In the genomic region with DNA sequence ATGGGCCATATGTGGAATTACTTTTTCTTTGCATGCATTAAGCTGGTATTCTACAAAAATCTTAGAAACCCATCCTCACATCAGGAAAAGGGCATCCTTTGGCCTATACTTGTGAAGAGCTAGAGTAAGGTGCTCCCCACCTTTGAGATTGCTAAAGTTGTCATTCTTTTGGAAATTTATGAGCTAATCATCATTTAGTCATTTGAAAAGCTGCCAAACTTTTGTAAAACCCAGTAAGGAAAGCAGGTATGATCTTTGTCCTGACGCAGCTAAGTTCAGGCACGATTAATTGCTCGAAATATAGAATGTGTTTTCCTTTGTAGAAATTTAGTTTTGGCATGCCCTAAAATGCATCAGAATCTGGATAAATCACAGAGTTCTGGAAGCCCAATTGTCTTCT, we compare ENCODE assay signal across 23 cellular contexts. TPM values are rescaled to one million over a fixed set of nuclear protein-coding genes. Genes with fewer than 3 reads are reported as not detected.
DNase-seq lines count a peak whose midpoint lies in the region; ATAC-seq and TF ChIP-seq lines count a peak whose summit lies in the region.
"Had no signal": no experiment of that assay in that cellular context is flagged by ENCODE, and none has a peak within 500 bp of the region (broad histone marks: within the 10 kb centered on the region; RNA-seq: fewer than 3 reads in every experiment).

No MANE protein-coding gene starts in this region.

- H3K4me3 ChIP-seq in CD4-positive, CD25-positive, alpha-beta regulatory T cell (ENCODE audit: low read depth, low read length) = peak overlapping the region; percentile 26
- H3K4me3 ChIP-seq in endocrine pancreas (ENCODE audit: control insufficient read depth, insufficient read depth, low read length) (peak overlapping the region; percentile 10), aorta (ENCODE audit: low read length in 2 of 2) (no peak overlapping the region), gastroesophageal sphincter (no peak overlapping the region)
- H3K4me3 ChIP-seq: A549, adrenal gland, neural progenitor cell had no signal

- WGBS in aorta, 2 donors = 74% methylated on average over 3 of the region's 3 CpGs; no CpG with 5 or more reads in 1 of the 2 donors
- WGBS in gastroesophageal sphincter (ENCODE audit: low coverage in 1 of 2), 2 donors = 50% methylated on average over 2 of the region's 3 CpGs; no CpG with 5 or more reads in 1 of the 2 donors

- no peak for TF ChIP-seq CTCF in gastroesophageal sphincter (IDR thresholded peaks at IDR 0.05)

- no peaks in the 10 kb centered on the region for H3K27me3 ChIP-seq in CD4-positive, CD25-positive, alpha-beta regulatory T cell (ENCODE audit: control insufficient read depth, insufficient read depth, low read length)
- H3K27me3 ChIP-seq in endocrine pancreas (ENCODE audit: control insufficient read depth, insufficient read depth, low read length) (no peaks in the 10 kb centered on the region), aorta (ENCODE audit: control insufficient read depth in 1 of 2, insufficient read depth in 2 of 2, low read length in 1 of 2) (no peaks in the 10 kb centered on the region), gastroesophageal sphincter (no peaks in the 10 kb centered on the region)
- H3K27me3 ChIP-seq: adrenal gland, neural progenitor cell had no signal

- H3K9ac ChIP-seq in endocrine pancreas (ENCODE audit: control insufficient read depth, insufficient read depth, low read length) = no peak overlapping the region
- H3K9ac ChIP-seq: KMS-11, neural progenitor cell had no signal

- no peaks in the 10 kb centered on the region for H3K27me3 Mint-ChIP-seq in activated CD4-positive, alpha-beta T cell treated with anti-CD3 and anti-CD28 coated beads, Interleukin-2, amount 10 ng/mL, durations not matched to agents 7 days and 5 days
- H3K27me3 Mint-ChIP-seq in CD4-positive, CD25-positive, alpha-beta regulatory T cell = no peaks in the 10 kb centered on the region
- H3K27me3 Mint-ChIP-seq in activated CD4-positive, alpha-beta memory T cell treated with anti-CD3 and anti-CD28 coated beads for 36 hours = no peaks in the 10 kb centered on the region
- H3K27me3 Mint-ChIP-seq: dendritic cell treated with granulocyte-macrophage colony-stimulating factor and Interleukin-4, amounts not matched to agents 40 ng/mL and 50 ng/mL, for 4 days had no signal

- H3K27ac Mint-ChIP-seq in activated CD4-positive, alpha-beta T cell treated with anti-CD3 and anti-CD28 coated beads, Interleukin-2, amount 10 ng/mL, durations not matched to agents 7 days and 5 days = peak overlapping the region; percentile 50
- no peak overlapping the region for H3K27ac Mint-ChIP-seq in CD4-positive, CD25-positive, alpha-beta regulatory T cell
- no peak overlapping the region for H3K27ac Mint-ChIP-seq in activated CD4-positive, alpha-beta memory T cell treated with anti-CD3 and anti-CD28 coated beads for 36 hours
- H3K27ac Mint-ChIP-seq: dendritic cell treated with granulocyte-macrophage colony-stimulating factor and Interleukin-4, amounts not matched to agents 40 ng/mL and 50 ng/mL, for 4 days; neural progenitor cell had no signal

- no peak for DNase-seq in activated CD4-positive, alpha-beta T cell treated with anti-CD3 and anti-CD28 coated beads, Interleukin-2, amount 10 ng/mL, durations not matched to agents 7 days and 5 days
- no peak for DNase-seq in activated CD4-positive, alpha-beta T cell treated with anti-CD3 and anti-CD28 coated beads, Interleukin-2, amount 50 U/mL, for 4 hours
- no peak for DNase-seq in CD4-positive, CD25-positive, alpha-beta regulatory T cell
- DNase-seq in activated CD4-positive, alpha-beta memory T cell treated with anti-CD3 and anti-CD28 coated beads for 36 hours = no peak
- DNase-seq in aorta (no peak), COLO829 (ENCODE audit: low spot score) (no peak)
- DNase-seq: activated CD4-positive, alpha-beta T cell treated with anti-CD3 and anti-CD28 coated beads, Interleukin-2, amount 50 U/mL, for 1 hour; activated T-cell treated with anti-CD3 and anti-CD28 coated beads, Interleukin-2, amount 50 U/mL, for 1 hour; adrenal gland; left ventricle myocardium superior; NCI-H146; NCI-H2171; NCI-H526; SHP77 treated with DMSO at 0.1 percent for 48 hours had no signal

- intact Hi-C loops in activated CD4-positive, alpha-beta memory T cell treated with anti-CD3 and anti-CD28 coated beads for 36 hours (cut with micrococcal nuclease) = loop anchor here (5.0 to 10.0 kb wide), 3 partner anchors 417 to 604 kb away; no protein-coding TSS in a partner anchor
- intact Hi-C loops in aorta (cut with DNase I) = no loop called here

- no peak for ATAC-seq in CD4-positive, CD25-positive, alpha-beta regulatory T cell (ENCODE audit: low read depth in 2 of 2)
- ATAC-seq in aorta (ENCODE audit: low FRiP score) (no peak), gastroesophageal sphincter (no peak)
- ATAC-seq: A549, left ventricle myocardium superior had no signal

- POLR2A ChIA-PET in activated CD4-positive, alpha-beta T cell treated with anti-CD3 and anti-CD28 coated beads, Interleukin-2, amount 10 ng/mL, durations not matched to agents 7 days and 5 days (lab: Charles Lee) = no interaction called here
- POLR2A ChIA-PET in activated CD4-positive, alpha-beta memory T cell treated with anti-CD3 and anti-CD28 coated beads for 36 hours (lab: Charles Lee) = no interaction called here

- TF ChIP-seq EP300 in gastroesophageal sphincter (IDR thresholded peaks at IDR 0.05) = no peak

- H3K27ac ChIP-seq in CD4-positive, CD25-positive, alpha-beta regulatory T cell (ENCODE audit: insufficient read depth, low read length, poor library complexity, severe bottlenecking) = no peak overlapping the region
- H3K27ac ChIP-seq in aorta (ENCODE audit: low read depth in 1 of 2, low read length in 2 of 2) = no peak overlapping the region
- H3K27ac ChIP-seq in gastroesophageal sphincter = no peak overlapping the region
- H3K27ac ChIP-seq: A549, adrenal gland, KMS-11, neural progenitor cell had no signal

- peaks cover 3% of the 10 kb centered on the region for H3K9me3 Mint-ChIP-seq in activated CD4-positive, alpha-beta T cell treated with anti-CD3 and anti-CD28 coated beads, Interleukin-2, amount 10 ng/mL, durations not matched to agents 7 days and 5 days
- H3K9me3 Mint-ChIP-seq in CD4-positive, CD25-positive, alpha-beta regulatory T cell = no peaks in the 10 kb centered on the region
- no peaks in the 10 kb centered on the region for H3K9me3 Mint-ChIP-seq in activated CD4-positive, alpha-beta memory T cell treated with anti-CD3 and anti-CD28 coated beads for 36 hours
- H3K9me3 Mint-ChIP-seq: dendritic cell treated with granulocyte-macrophage colony-stimulating factor and Interleukin-4, amounts not matched to agents 40 ng/mL and 50 ng/mL, for 4 days; neural progenitor cell had no signal

- no peaks in the 10 kb centered on the region for H3K9me3 ChIP-seq in CD4-positive, CD25-positive, alpha-beta regulatory T cell (ENCODE audit: control insufficient read depth in 2 of 2, low read length in 2 of 2)
- H3K9me3 ChIP-seq in endocrine pancreas (ENCODE audit: control insufficient read depth, low read length) = no peaks in the 10 kb centered on the region
- H3K9me3 ChIP-seq in aorta (ENCODE audit: control insufficient read depth, low read length) = no peaks in the 10 kb centered on the region
- no peaks in the 10 kb centered on the region for H3K9me3 ChIP-seq in gastroesophageal sphincter
- H3K9me3 ChIP-seq: A549, adrenal gland had no signal

- H3K4me1 Mint-ChIP-seq in activated CD4-positive, alpha-beta T cell treated with anti-CD3 and anti-CD28 coated beads, Interleukin-2, amount 10 ng/mL, durations not matched to agents 7 days and 5 days = peaks cover 22% of the 10 kb centered on the region
- H3K4me1 Mint-ChIP-seq in CD4-positive, CD25-positive, alpha-beta regulatory T cell = peaks cover 0 to 31% (median 5%) of the 10 kb centered on the region in 4 donors
- peaks cover 21% of the 10 kb centered on the region for H3K4me1 Mint-ChIP-seq in activated CD4-positive, alpha-beta memory T cell treated with anti-CD3 and anti-CD28 coated beads for 36 hours (ENCODE audit: low read depth)
- H3K4me1 Mint-ChIP-seq: neural progenitor cell had no signal

- H3K36me3 Mint-ChIP-seq in activated CD4-positive, alpha-beta T cell treated with anti-CD3 and anti-CD28 coated beads, Interleukin-2, amount 10 ng/mL, durations not matched to agents 7 days and 5 days (ENCODE audit: low read depth) = peaks cover 18% of the 10 kb centered on the region
- H3K36me3 Mint-ChIP-seq in CD4-positive, CD25-positive, alpha-beta regulatory T cell = no peaks in the 10 kb centered on the region
- peaks cover 5% of the 10 kb centered on the region for H3K36me3 Mint-ChIP-seq in activated CD4-positive, alpha-beta memory T cell treated with anti-CD3 and anti-CD28 coated beads for 36 hours
- H3K36me3 Mint-ChIP-seq: neural progenitor cell had no signal

- CTCF ChIA-PET in activated CD4-positive, alpha-beta T cell treated with anti-CD3 and anti-CD28 coated beads, Interleukin-2, amount 10 ng/mL, durations not matched to agents 7 days and 5 days (lab: Charles Lee) = no interaction called here
- CTCF ChIA-PET in activated CD4-positive, alpha-beta memory T cell treated with anti-CD3 and anti-CD28 coated beads for 36 hours (lab: Charles Lee) = no interaction called here

- H3K36me3 ChIP-seq in CD4-positive, CD25-positive, alpha-beta regulatory T cell (ENCODE audit: control insufficient read depth, insufficient read depth, low read length) = no peaks in the 10 kb centered on the region
- H3K36me3 ChIP-seq in endocrine pancreas (ENCODE audit: control insufficient read depth, insufficient read depth, low read length) = no peaks in the 10 kb centered on the region
- no peaks in the 10 kb centered on the region for H3K36me3 ChIP-seq in aorta (ENCODE audit: control insufficient read depth in 1 of 2, insufficient read depth in 2 of 2, low read length in 1 of 2)
- peaks cover 0 to 5% of the 10 kb centered on the region in 2 donors for H3K36me3 ChIP-seq in gastroesophageal sphincter
- H3K36me3 ChIP-seq: adrenal gland, neural progenitor cell had no signal

- TF ChIP-seq POLR2A in gastroesophageal sphincter (IDR thresholded peaks at IDR 0.05) = no peak

- peak overlapping the region; percentile 66 for H3K4me3 Mint-ChIP-seq in activated CD4-positive, alpha-beta T cell treated with anti-CD3 and anti-CD28 coated beads, Interleukin-2, amount 10 ng/mL, durations not matched to agents 7 days and 5 days
- no peak overlapping the region for H3K4me3 Mint-ChIP-seq in CD4-positive, CD25-positive, alpha-beta regulatory T cell
- H3K4me3 Mint-ChIP-seq in activated CD4-positive, alpha-beta memory T cell treated with anti-CD3 and anti-CD28 coated beads for 36 hours = peak overlapping the region; percentile 26
- H3K4me3 Mint-ChIP-seq: neural progenitor cell had no signal

- H3K4me1 ChIP-seq in CD4-positive, CD25-positive, alpha-beta regulatory T cell (ENCODE audit: control insufficient read depth, insufficient read depth, low read length, poor library complexity, severe bottlenecking) = no peaks in the 10 kb centered on the region
- peaks cover 4% of the 10 kb centered on the region for H3K4me1 ChIP-seq in endocrine pancreas (ENCODE audit: control insufficient read depth, insufficient read depth, low read length)
- H3K4me1 ChIP-seq in aorta (ENCODE audit: control insufficient read depth in 1 of 2, insufficient read depth in 2 of 2, low read length in 2 of 2) = no peaks in the 10 kb centered on the region
- peaks cover 0 to 36% (median 0%) of the 10 kb centered on the region in 3 donors for H3K4me1 ChIP-seq in gastroesophageal sphincter
- H3K4me1 ChIP-seq: adrenal gland, neural progenitor cell had no signal

RNA-seq across cellular contexts. Expression of gene EIF1AY, which starts 2.6 kb away (rescaled TPM):
- total RNA-seq in activated CD4-positive, alpha-beta T cell treated with anti-CD3 and anti-CD28 coated beads, Interleukin-2, amount 10 ng/mL, durations not matched to agents 7 days and 5 days = 10 to 100 TPM; 68.8 to 71.4 TPM
- total RNA-seq in CD4-positive, CD25-positive, alpha-beta regulatory T cell = not detected
- polyA plus RNA-seq in CD4-positive, CD25-positive, alpha-beta regulatory T cell = 10 to 100 TPM in 1 of 4 donors, not detected in 3; 72.8 TPM
- total RNA-seq in activated CD4-positive, alpha-beta memory T cell treated with anti-CD3 and anti-CD28 coated beads for 36 hours = 10 to 100 TPM; 87.1 to 88.0 TPM
- total RNA-seq in aorta = not detected
- polyA plus RNA-seq in aorta = 10 to 100 TPM in 1 of 2 donors, under 1 TPM in 1; 0.15 to 35.8 TPM
- 10 to 100 TPM in 2 of 4 donors, not detected in 2; 27.3 to 47.0 TPM for total RNA-seq in gastroesophageal sphincter
- total RNA-seq: mononuclear cell, posterior vena cava, temporal lobe had no signal

Comparison
In these comparisons a context has a peak if more than half of its experiments do, and no peak if none do; other contexts are left out.
1. H3K4me3 Mint-ChIP-seq: peak in activated CD4-positive, alpha-beta T cell treated with anti-CD3 and anti-CD28 coated beads, Interleukin-2, amount 10 ng/mL, durations not matched to agents 7 days and 5 days (single experiment) and activated CD4-positive, alpha-beta memory T cell treated with anti-CD3 and anti-CD28 coated beads for 36 hours (single experiment); none in CD4-positive, CD25-positive, alpha-beta regulatory T cell (0 of 4).
2. H3K4me3 ChIP-seq: peak in CD4-positive, CD25-positive, alpha-beta regulatory T cell (single experiment) and endocrine pancreas (single experiment); none in aorta (0 of 2) and gastroesophageal sphincter (0 of 2).